20 cellular contexts compared by ENCODE assay signal in the genomic region with DNA sequence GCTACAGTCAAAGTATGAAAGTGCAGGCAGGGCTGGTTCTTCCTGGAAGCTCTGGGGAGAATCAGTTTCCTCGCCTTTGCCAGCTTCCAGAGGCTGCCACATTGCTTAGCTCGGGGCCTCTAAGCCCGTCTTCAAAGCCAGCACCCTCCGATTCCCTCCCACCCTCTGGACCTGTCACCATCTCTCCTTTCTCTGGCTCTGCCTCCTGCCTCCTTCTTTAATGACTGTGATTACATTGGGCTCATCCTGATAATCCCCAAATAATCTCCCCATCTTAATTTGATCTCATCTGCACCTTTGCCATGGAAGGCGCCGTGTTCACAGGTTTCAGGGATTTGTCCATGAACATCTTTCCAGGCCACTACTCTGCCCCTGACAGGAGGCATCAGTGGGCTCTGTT. TPM values are rescaled to one million over a fixed set of nuclear protein-coding genes. Genes with fewer than 3 reads are reported as not detected.
DNase-seq lines count a peak whose midpoint lies in the region; ATAC-seq and TF ChIP-seq lines count a peak whose summit lies in the region.
"Had no signal": no experiment of that assay in that cellular context is flagged by ENCODE, and none has a peak within 500 bp of the region (broad histone marks: within the 10 kb centered on the region; RNA-seq: fewer than 3 reads in every experiment).

No MANE protein-coding gene starts in this region.

- H3K36me3 Mint-ChIP-seq in activated CD4-positive, alpha-beta T cell treated with anti-CD3 and anti-CD28 coated beads, Interleukin-2, amount 10 ng/mL, durations not matched to agents 24 days and 14 days (ENCODE audit: low read depth): peaks cover 46% of the 10 kb centered on the region
- H3K36me3 Mint-ChIP-seq in activated CD4-positive, alpha-beta T cell treated with anti-CD3 and anti-CD28 coated beads for 36 hours (ENCODE audit: low read depth): peaks cover 33% of the 10 kb centered on the region

- POLR2A ChIA-PET in activated CD4-positive, alpha-beta T cell treated with anti-CD3 and anti-CD28 coated beads for 36 hours (lab: Charles Lee): interaction anchor here (0.5 kb wide), 1 partner anchor 111 kb away, joined by 3 read pairs; no protein-coding TSS in a partner anchor

- no peak overlapping the region for H3K18ac ChIP-seq in neuronal stem cell (ENCODE audit: low read length)

- H4K8ac ChIP-seq in neuronal stem cell (ENCODE audit: low read depth, low read length): no peak overlapping the region

- H3K27ac ChIP-seq in WERI-Rb-1 (no peak overlapping the region), neuronal stem cell (replicated peaks; ENCODE audit: low read length) (no peak overlapping the region)
- H3K27ac ChIP-seq: GM23248, PC-9, SJSA1 had no signal

- H3K4ac ChIP-seq in neuronal stem cell (ENCODE audit: low read length): no peak overlapping the region

- no peaks in the 10 kb centered on the region for H3K27me3 ChIP-seq in WERI-Rb-1 (ENCODE audit: insufficient read depth, low read depth, severe bottlenecking)
- peaks cover 0 to 3% (median 0%) of the 10 kb centered on the region in 3 experiments for H3K27me3 ChIP-seq in neuronal stem cell (ENCODE audit: control insufficient read depth in 3 of 3, insufficient read depth in 3 of 3, low read depth in 1 of 3, low read length in 3 of 3)
- H3K27me3 ChIP-seq: SJSA1 had no signal

- H3K27me3 Mint-ChIP-seq in activated CD4-positive, alpha-beta T cell treated with anti-CD3 and anti-CD28 coated beads, Interleukin-2, amount 10 ng/mL, durations not matched to agents 24 days and 14 days: no peaks in the 10 kb centered on the region
- H3K27me3 Mint-ChIP-seq in activated CD4-positive, alpha-beta T cell treated with anti-CD3 and anti-CD28 coated beads for 36 hours: no peaks in the 10 kb centered on the region
- H3K27me3 Mint-ChIP-seq: CD4-positive, CD25-positive, alpha-beta regulatory T cell had no signal

- no peak for ATAC-seq in activated CD4-positive, alpha-beta T cell treated with anti-CD3 and anti-CD28 coated beads for 36 hours
- ATAC-seq: K562 had no signal

- peak overlapping the region; percentile 56 for H3K27ac Mint-ChIP-seq in activated CD4-positive, alpha-beta T cell treated with anti-CD3 and anti-CD28 coated beads, Interleukin-2, amount 10 ng/mL, durations not matched to agents 24 days and 14 days
- H3K27ac Mint-ChIP-seq in activated CD4-positive, alpha-beta T cell treated with anti-CD3 and anti-CD28 coated beads for 36 hours: no peak overlapping the region
- H3K27ac Mint-ChIP-seq: H9 had no signal

- no peak overlapping the region for H3K14ac ChIP-seq in neuronal stem cell (ENCODE audit: low read length)

- no peak overlapping the region for H2BK120ac ChIP-seq in neuronal stem cell (ENCODE audit: low read depth, low read length)

- no peak overlapping the region for H3K4me2 ChIP-seq in neuronal stem cell (ENCODE audit: insufficient read depth, low read length, poor library complexity, severe bottlenecking)
- H3K4me2 ChIP-seq: PC-9 had no signal

- DNase-seq in activated CD4-positive, alpha-beta T cell treated with anti-CD3 and anti-CD28 coated beads, Interleukin-2, amount 10 ng/mL, durations not matched to agents 24 days and 14 days: no peak
- DNase-seq in activated CD4-positive, alpha-beta T cell treated with anti-CD3 and anti-CD28 coated beads for 36 hours: no peak
- DNase-seq in WERI-Rb-1 (peak; percentile 86), neuronal stem cell (ENCODE audit: low spot score) (no peak), NCI-H1930 (lab: John Stamatoyannopoulos, UW) (no peak), NCI-H1092 (lab: John Stamatoyannopoulos, UW) (no peak)
- no peak for DNase-seq in NK-92 treated with Interleukin-12 subunit alpha and Interleukin-12 subunit beta, amount 100 ng/mL, for 24 hours (lab: John Stamatoyannopoulos, UW)
- DNase-seq: 8988T; ACHN; CD4-positive, CD25-positive, alpha-beta regulatory T cell; GM23248; H9; Kasumi-1; NCI-H2029 treated with DMSO at 0.1 percent for 48 hours; NCI-H2227 treated with DMSO at 0.1 percent for 48 hours; NCI-H748 treated with DMSO at 0.1 percent for 48 hours; PC-9; Right ventricle myocardium superior had no signal

- H3K4me1 ChIP-seq in neuronal stem cell (ENCODE audit: control insufficient read depth in 2 of 2, insufficient read depth in 1 of 2, low read depth in 1 of 2, low read length in 2 of 2): no peaks in the 10 kb centered on the region

- CTCF ChIA-PET in activated CD4-positive, alpha-beta T cell treated with anti-CD3 and anti-CD28 coated beads for 36 hours (lab: Charles Lee): no interaction called here

- peak overlapping the region; percentile 29 for H3K23ac ChIP-seq in neuronal stem cell (ENCODE audit: low read depth, low read length, poor library complexity)

- no peak overlapping the region for H2BK5ac ChIP-seq in neuronal stem cell (ENCODE audit: low read length)

- intact Hi-C loops in activated CD4-positive, alpha-beta T cell treated with anti-CD3 and anti-CD28 coated beads, Interleukin-2, amount 10 ng/mL, durations not matched to agents 24 days and 14 days (cut with micrococcal nuclease): no loop called here
- intact Hi-C loops in activated CD4-positive, alpha-beta T cell treated with anti-CD3 and anti-CD28 coated beads for 36 hours (cut with DNase I, micrococcal nuclease): no loop called here

- no peak overlapping the region for H2AFZ ChIP-seq in neuronal stem cell (ENCODE audit: low read length)
- H2AFZ ChIP-seq: GM23248, PC-9 had no signal

- no peak overlapping the region for H3K9ac ChIP-seq in neuronal stem cell (ENCODE audit: low read depth, low read length, poor library complexity)
- H3K9ac ChIP-seq: GM23248 had no signal

- no peaks in the 10 kb centered on the region; the same call in 1 of the 2 replicates for H3K36me3 ChIP-seq in WERI-Rb-1
- H3K36me3 ChIP-seq in neuronal stem cell (replicated peaks in 1 of 2; ENCODE audit: control insufficient read depth in 2 of 2, insufficient read depth in 2 of 2, low read length in 2 of 2): peaks cover 2 to 4% of the 10 kb centered on the region in 2 donors
- H3K36me3 ChIP-seq: SJSA1 had no signal

- H3K4me3 ChIP-seq in WERI-Rb-1 (ENCODE audit: low read depth, low read length): no peak overlapping the region
- no peak overlapping the region for H3K4me3 ChIP-seq in neuronal stem cell (ENCODE audit: low read length in 2 of 2)
- H3K4me3 ChIP-seq: GM23248, K562, PC-9, SJSA1 had no signal

- no peak overlapping the region for H4K91ac ChIP-seq in neuronal stem cell (ENCODE audit: low read depth, low read length, poor library complexity)

- no peak for TF ChIP-seq CTCF in WERI-Rb-1 (IDR thresholded peaks at IDR 0.05; ENCODE audit: low read depth, low read length)

- H2AK5ac ChIP-seq in neuronal stem cell (ENCODE audit: low read depth, low read length): no peak overlapping the region

- H2BK15ac ChIP-seq in neuronal stem cell (ENCODE audit: low read length): no peak overlapping the region

- H3K9me3 ChIP-seq in WERI-Rb-1 (ENCODE audit: severe bottlenecking): no peaks in the 10 kb centered on the region
- no peaks in the 10 kb centered on the region for H3K9me3 ChIP-seq in neuronal stem cell (replicated peaks in 1 of 2; ENCODE audit: control insufficient read depth in 2 of 2, insufficient read depth in 1 of 2, low read depth in 1 of 2, low read length in 2 of 2)
- H3K9me3 ChIP-seq: SJSA1 had no signal

- peaks cover 8% of the 10 kb centered on the region for H3K9me3 Mint-ChIP-seq in activated CD4-positive, alpha-beta T cell treated with anti-CD3 and anti-CD28 coated beads, Interleukin-2, amount 10 ng/mL, durations not matched to agents 24 days and 14 days
- H3K9me3 Mint-ChIP-seq in activated CD4-positive, alpha-beta T cell treated with anti-CD3 and anti-CD28 coated beads for 36 hours (ENCODE audit: low read depth): no peaks in the 10 kb centered on the region
- H3K9me3 Mint-ChIP-seq: H9 had no signal

- peaks cover 4% of the 10 kb centered on the region for H3K4me1 Mint-ChIP-seq in activated CD4-positive, alpha-beta T cell treated with anti-CD3 and anti-CD28 coated beads, Interleukin-2, amount 10 ng/mL, durations not matched to agents 24 days and 14 days
- no peaks in the 10 kb centered on the region for H3K4me1 Mint-ChIP-seq in activated CD4-positive, alpha-beta T cell treated with anti-CD3 and anti-CD28 coated beads for 36 hours

- no peak overlapping the region for H3K4me3 Mint-ChIP-seq in activated CD4-positive, alpha-beta T cell treated with anti-CD3 and anti-CD28 coated beads, Interleukin-2, amount 10 ng/mL, durations not matched to agents 24 days and 14 days
- H3K4me3 Mint-ChIP-seq in activated CD4-positive, alpha-beta T cell treated with anti-CD3 and anti-CD28 coated beads for 36 hours: no peak overlapping the region
- H3K4me3 Mint-ChIP-seq: CD4-positive, CD25-positive, alpha-beta regulatory T cell; H9 had no signal

- H3K79me1 ChIP-seq in neuronal stem cell (ENCODE audit: low read depth, low read length): no peaks in the 10 kb centered on the region

- no peak overlapping the region for H2BK12ac ChIP-seq in neuronal stem cell (ENCODE audit: low read length)

- WGBS in neuronal stem cell (ENCODE audit: extremely low coverage in 2 of 2, insufficient read length in 2 of 2, insufficient replicate concordance in 1 of 2), 2 donors: no CpG with 5 or more reads among the region's 6 CpGs

RNA-seq across cellular contexts. Expression of gene MCM5, which starts 42.5 kb away (rescaled TPM):
- total RNA-seq in activated CD4-positive, alpha-beta T cell treated with anti-CD3 and anti-CD28 coated beads, Interleukin-2, amount 10 ng/mL, durations not matched to agents 24 days and 14 days: 334 and 343 TPM in 2 replicates
- 100 to 1,000 TPM; 291 to 382 TPM for total RNA-seq in activated CD4-positive, alpha-beta T cell treated with anti-CD3 and anti-CD28 coated beads for 36 hours
- 43.8 TPM for polyA plus RNA-seq in neuronal stem cell (2013, experiment 1 of 2)
- 41.6 TPM for polyA plus RNA-seq in neuronal stem cell (2013, experiment 2 of 2)
